In the genomic region with DNA sequence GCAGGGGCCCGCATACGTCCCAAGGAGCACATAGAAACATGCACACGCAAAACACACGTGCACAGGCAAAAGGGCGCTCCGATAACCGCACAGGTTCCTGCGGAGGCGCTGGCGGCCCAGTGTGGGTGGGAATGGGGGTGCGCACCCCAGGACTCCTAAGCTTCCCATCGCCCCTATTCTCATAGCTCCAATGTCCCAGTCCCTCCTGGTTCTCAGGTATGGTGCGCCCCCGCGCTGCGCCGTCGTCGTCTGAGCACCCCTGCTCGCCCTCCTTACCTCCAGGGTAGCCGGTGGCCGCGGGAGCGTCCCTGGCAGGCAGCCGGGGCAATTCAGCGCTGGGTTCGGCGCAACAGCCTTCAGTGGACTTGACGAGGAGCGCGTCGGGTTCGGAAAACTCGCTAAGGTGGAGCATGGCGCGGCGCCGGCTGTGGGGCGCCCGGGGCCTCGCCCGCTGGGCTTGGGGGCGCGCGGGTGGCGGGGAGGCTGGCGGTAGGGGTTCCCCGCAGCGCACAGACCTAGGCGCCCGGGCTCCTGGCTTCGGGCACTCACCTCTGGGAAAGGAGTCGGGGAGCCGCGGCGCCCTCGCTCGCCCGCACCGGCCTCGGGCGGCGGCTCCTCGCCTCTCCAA, we compare ENCODE assay signal across 8 cellular contexts. TPM values are rescaled to one million over a fixed set of nuclear protein-coding genes. Genes with fewer than 3 reads are reported as not detected.
DNase-seq lines count a peak whose midpoint lies in the region; ATAC-seq and TF ChIP-seq lines count a peak whose summit lies in the region.

No MANE protein-coding gene starts in this region.

- peaks cover 5% of the 10 kb centered on the region for H3K4me1 Mint-ChIP-seq in activated T-helper 2 cell treated with anti-CD3 and anti-CD28 coated beads, Interferon-gamma antibody, Interleukin-2, Interleukin-4, amounts not matched to agents 10 μg/mL and 5 μg/mL and 100 μg/mL, durations not matched to agents 14 hours and 24 hours and 36 hours (ENCODE audit: low read depth)
- H3K4me1 Mint-ChIP-seq in endothelial cell (ENCODE audit: unreplicated experiment), result no peaks in the 10 kb centered on the region

- WGBS in suprapubic skin, result 0% methylated on average over 1 of the region's 64 CpGs

- peaks cover 100% of the 10 kb centered on the region for H3K27me3 ChIP-seq in iPS-20b (ENCODE audit: insufficient read depth, low read length)
- peaks cover 94% of the 10 kb centered on the region for H3K27me3 ChIP-seq in suprapubic skin

- peak overlapping the region; percentile 77; the same call in 1 of the 2 replicates for H3K4me3 ChIP-seq in iPS-20b (ENCODE audit: low read length)
- H3K4me3 ChIP-seq in suprapubic skin, result peak overlapping the region; percentile 53

- H3K36me3 Mint-ChIP-seq in activated T-helper 2 cell treated with anti-CD3 and anti-CD28 coated beads, Interferon-gamma antibody, Interleukin-2, Interleukin-4, amounts not matched to agents 10 μg/mL and 5 μg/mL and 100 μg/mL, durations not matched to agents 14 hours and 24 hours and 36 hours (ENCODE audit: low read depth), result no peaks in the 10 kb centered on the region
- H3K36me3 Mint-ChIP-seq in endothelial cell (ENCODE audit: low read depth, unreplicated experiment), result peaks cover 6% of the 10 kb centered on the region

- H3K4me3 Mint-ChIP-seq in activated T-helper 2 cell treated with anti-CD3 and anti-CD28 coated beads, Interferon-gamma antibody, Interleukin-2, Interleukin-4, amounts not matched to agents 10 μg/mL and 5 μg/mL and 100 μg/mL, durations not matched to agents 14 hours and 24 hours and 36 hours (ENCODE audit: low read depth), result peak overlapping the region; percentile 69
- no peak overlapping the region for H3K4me3 Mint-ChIP-seq in endothelial cell (ENCODE audit: unreplicated experiment)

- no peak overlapping the region for H3K27ac Mint-ChIP-seq in activated T-helper 2 cell treated with anti-CD3 and anti-CD28 coated beads, Interferon-gamma antibody, Interleukin-2, Interleukin-4, amounts not matched to agents 10 μg/mL and 5 μg/mL and 100 μg/mL, durations not matched to agents 14 hours and 24 hours and 36 hours
- no peak overlapping the region for H3K27ac Mint-ChIP-seq in endothelial cell (ENCODE audit: unreplicated experiment)

- no peak for TF ChIP-seq EP300 in suprapubic skin (IDR thresholded peaks at IDR 0.05)

- H3K27ac ChIP-seq in iPS-20b (ENCODE audit: low read length), result no peak overlapping the region
- no peak overlapping the region for H3K27ac ChIP-seq in suprapubic skin

- ATAC-seq in HG02840 (IDR thresholded peaks at IDR 0.05; ENCODE audit: low FRiP score, unreplicated experiment), result peak; percentile 5

- TF ChIP-seq CTCF in suprapubic skin (IDR thresholded peaks at IDR 0.05), result no peak
- no peak for TF ChIP-seq CTCF in endothelial cell (IDR thresholded peaks at IDR 0.05; ENCODE audit: unreplicated experiment)

- DNase-seq in COLO668 (lab: John Stamatoyannopoulos, UW; ENCODE audit: unreplicated experiment) (peak; percentile 53), suprapubic skin (ENCODE audit: low spot score in 2 of 2) (no peak), putamen (ENCODE audit: low spot score) (no peak), NCI-H1694 (lab: John Stamatoyannopoulos, UW) (no peak), endothelial cell (ENCODE audit: low spot score) (no peak)
- DNase-seq in activated T-helper 2 cell treated with anti-CD3 and anti-CD28 coated beads, Interferon-gamma antibody, Interleukin-2, Interleukin-4, amounts not matched to agents 10 μg/mL and 5 μg/mL and 100 μg/mL, durations not matched to agents 14 hours and 24 hours and 36 hours (ENCODE audit: low spot score), result no peak

- H3K9me3 ChIP-seq in iPS-20b (ENCODE audit: insufficient read depth, low read depth, low read length), result no peaks in the 10 kb centered on the region
- H3K9me3 ChIP-seq in suprapubic skin, result no peaks in the 10 kb centered on the region

- intact Hi-C loops in activated T-helper 2 cell treated with anti-CD3 and anti-CD28 coated beads, Interferon-gamma antibody, Interleukin-2, Interleukin-4, amounts not matched to agents 10 μg/mL and 5 μg/mL and 100 μg/mL, durations not matched to agents 14 hours and 24 hours and 36 hours (cut with micrococcal nuclease), result loop anchor here (1.0 to 10.0 kb wide), 4 partner anchors 59 to 368 kb away; a partner anchor contains a TSS

- H3K36me3 ChIP-seq in iPS-20b (ENCODE audit: insufficient read depth, low read depth, low read length) (no peaks in the 10 kb centered on the region), suprapubic skin (no peaks in the 10 kb centered on the region)

- TF ChIP-seq POLR2A in suprapubic skin (IDR thresholded peaks at IDR 0.05), result no peak

- no peaks in the 10 kb centered on the region for H3K4me1 ChIP-seq in iPS-20b (ENCODE audit: insufficient read depth, low read length)
- H3K4me1 ChIP-seq in suprapubic skin, result peaks cover 30% of the 10 kb centered on the region

- no peaks in the 10 kb centered on the region for H3K9me3 Mint-ChIP-seq in activated T-helper 2 cell treated with anti-CD3 and anti-CD28 coated beads, Interferon-gamma antibody, Interleukin-2, Interleukin-4, amounts not matched to agents 10 μg/mL and 5 μg/mL and 100 μg/mL, durations not matched to agents 14 hours and 24 hours and 36 hours
- H3K9me3 Mint-ChIP-seq in endothelial cell (ENCODE audit: unreplicated experiment), result no peaks in the 10 kb centered on the region

- H3K27me3 Mint-ChIP-seq in activated T-helper 2 cell treated with anti-CD3 and anti-CD28 coated beads, Interferon-gamma antibody, Interleukin-2, Interleukin-4, amounts not matched to agents 10 μg/mL and 5 μg/mL and 100 μg/mL, durations not matched to agents 14 hours and 24 hours and 36 hours (ENCODE audit: low read depth), result peaks cover 69% of the 10 kb centered on the region
- H3K27me3 Mint-ChIP-seq in endothelial cell (ENCODE audit: unreplicated experiment), result peaks cover 22% of the 10 kb centered on the region

- H3K9ac ChIP-seq in iPS-20b (ENCODE audit: low read depth, low read length), result no peak overlapping the region

RNA-seq across cellular contexts. Expression of a gene that starts 0.3 kb away (rescaled TPM):
- 0.46 and 0.53 TPM in 2 replicates for total RNA-seq in activated T-helper 2 cell treated with anti-CD3 and anti-CD28 coated beads, Interferon-gamma antibody, Interleukin-2, Interleukin-4, amounts not matched to agents 10 μg/mL and 5 μg/mL and 100 μg/mL, durations not matched to agents 14 hours and 24 hours and 36 hours
- total RNA-seq in suprapubic skin (not detected), endothelial cell (ENCODE audit: unreplicated experiment) (0.15 TPM)

RNA-seq across cellular contexts. Expression of a gene that starts 8.7 kb away (rescaled TPM):
- 25.3 and 25.7 TPM in 2 replicates for total RNA-seq in activated T-helper 2 cell treated with anti-CD3 and anti-CD28 coated beads, Interferon-gamma antibody, Interleukin-2, Interleukin-4, amounts not matched to agents 10 μg/mL and 5 μg/mL and 100 μg/mL, durations not matched to agents 14 hours and 24 hours and 36 hours
- total RNA-seq in suprapubic skin, result 1 to 10 TPM; 1.1 to 8.2 (median 5.7) TPM
- 2.1 TPM for total RNA-seq in endothelial cell (ENCODE audit: unreplicated experiment)

RNA-seq across cellular contexts. Expression of a gene that starts 58.9 kb away (rescaled TPM):
- 562 and 584 TPM in 2 replicates for total RNA-seq in activated T-helper 2 cell treated with anti-CD3 and anti-CD28 coated beads, Interferon-gamma antibody, Interleukin-2, Interleukin-4, amounts not matched to agents 10 μg/mL and 5 μg/mL and 100 μg/mL, durations not matched to agents 14 hours and 24 hours and 36 hours
- 100 to 1,000 TPM in 3 of 4 donors, 10 to 100 TPM in 1; 99.7 to 175 (median 158) TPM for total RNA-seq in suprapubic skin
- 183 TPM for total RNA-seq in endothelial cell (ENCODE audit: unreplicated experiment)

RNA-seq across cellular contexts. Expression of a gene that starts 60.0 kb away (rescaled TPM):
- 10.5 and 11.4 TPM in 2 replicates for total RNA-seq in activated T-helper 2 cell treated with anti-CD3 and anti-CD28 coated beads, Interferon-gamma antibody, Interleukin-2, Interleukin-4, amounts not matched to agents 10 μg/mL and 5 μg/mL and 100 μg/mL, durations not matched to agents 14 hours and 24 hours and 36 hours
- total RNA-seq in suprapubic skin, result 10 to 100 TPM in 3 of 4 donors, 1 to 10 TPM in 1; 7.4 to 34.8 (median 25.3) TPM
- total RNA-seq in endothelial cell (ENCODE audit: unreplicated experiment), result 24.1 TPM
